Comparison of ENCODE assay signal across 8 cellular contexts in genomic region chr2:39696838-39697237, GRCh38. TPM values are rescaled to one million over a fixed set of nuclear protein-coding genes. Genes with fewer than 3 reads are reported as not detected.
DNase-seq lines count a peak whose midpoint lies in the region; ATAC-seq and TF ChIP-seq lines count a peak whose summit lies in the region.

No MANE protein-coding gene starts in this region.

- peaks cover 10% of the 10 kb centered on the region; the same call in 1 of the 2 replicates for H3K9me3 ChIP-seq in OCI-LY1 (ENCODE audit: low read length)
- H3K9me3 ChIP-seq in sigmoid colon, result peaks cover 0 to 7% (median 3%) of the 10 kb centered on the region in 4 donors

- TF ChIP-seq CTCF in OCI-LY1 (IDR thresholded peaks at IDR 0.05; ENCODE audit: low read length) (peak; percentile 16; the same call in 1 of the 2 replicates), foreskin keratinocyte (conservative IDR thresholded peaks at IDR 0.05) (peak; percentile 73), sigmoid colon (IDR thresholded peaks at IDR 0.05) (peak in 3 of 4 experiments; percentile 25 to 38 (median 26)), GM10248 (IDR thresholded peaks at IDR 0.05; ENCODE audit: control extremely low read depth, extremely low read depth, low read depth, missing control alignments) (no peak)

- intact Hi-C loops in sigmoid colon (cut with DNase I), result loop anchor here (2.0 to 5.0 kb wide), 2 partner anchors 185 to 318 kb away; no protein-coding TSS in a partner anchor

- DNase-seq in GM03348 (ENCODE audit: low spot score) (peak; percentile 53), foreskin keratinocyte (peak; percentile 50 to 62), sigmoid colon (no peak), DMS79 (lab: John Stamatoyannopoulos, UW) (no peak), GM10248 (ENCODE audit: extremely low spot score) (no peak)
- DNase-seq in stimulated activated naive CD4-positive, alpha-beta T cell (lab: John Stamatoyannopoulos, UW), result no peak

- no peaks in the 10 kb centered on the region for H3K36me3 ChIP-seq in OCI-LY1 (ENCODE audit: insufficient read depth, low read length)
- no peaks in the 10 kb centered on the region for H3K36me3 ChIP-seq in sigmoid colon

- H4K20me1 ChIP-seq in OCI-LY1 (ENCODE audit: insufficient read depth, low read length), result no peaks in the 10 kb centered on the region

- POLR2A ChIA-PET in GM10248 (lab: Yijun Ruan, JAX), result no interaction called here

- 57 to 68% methylated on average over 1 of the region's 1 CpG for WGBS in sigmoid colon, 2 donors

- no peak for TF ChIP-seq EP300 in sigmoid colon (IDR thresholded peaks at IDR 0.05)

- no peak overlapping the region for H3K9ac ChIP-seq in OCI-LY1 (ENCODE audit: low read length)

- H3K27ac ChIP-seq in OCI-LY1 (ENCODE audit: low read depth, low read length, poor library complexity, severe bottlenecking) (no peak overlapping the region), foreskin keratinocyte (no peak overlapping the region), sigmoid colon (peak overlapping the region; percentile 11 to 61 (median 44))

- peak; percentile 48 for ATAC-seq in foreskin keratinocyte
- ATAC-seq in GM21717 (IDR thresholded peaks at IDR 0.05; ENCODE audit: unreplicated experiment), result no peak

- no peaks in the 10 kb centered on the region for H3F3A ChIP-seq in OCI-LY1 (ENCODE audit: insufficient read depth, low read length)

- no peak for TF ChIP-seq POLR2A in sigmoid colon (IDR thresholded peaks at IDR 0.05)

- no peaks in the 10 kb centered on the region for H3K79me2 ChIP-seq in OCI-LY1 (ENCODE audit: insufficient read depth, low read length)

- no peaks in the 10 kb centered on the region for H3K27me3 ChIP-seq in OCI-LY1 (ENCODE audit: insufficient read depth, low read length)
- H3K27me3 ChIP-seq in foreskin keratinocyte, result no peaks in the 10 kb centered on the region
- H3K27me3 ChIP-seq in sigmoid colon, result no peaks in the 10 kb centered on the region

- CTCF ChIA-PET in GM10248 (lab: Yijun Ruan, JAX), result interaction anchor here (0.9 to 2.9 kb wide), 3 partner anchors 10 to 33 kb away, joined by 3 to 14 read pairs (median 4); no protein-coding TSS in a partner anchor

- no peak overlapping the region for H3K4me2 ChIP-seq in OCI-LY1 (ENCODE audit: low read length)

- H3K4me1 ChIP-seq in OCI-LY1 (ENCODE audit: insufficient read depth, low read length, severe bottlenecking), result no peaks in the 10 kb centered on the region
- H3K4me1 ChIP-seq in foreskin keratinocyte, result no peaks in the 10 kb centered on the region
- H3K4me1 ChIP-seq in sigmoid colon, result peaks cover 0 to 17% (median 15%) of the 10 kb centered on the region in 4 donors

- H3K9me2 ChIP-seq in OCI-LY1 (ENCODE audit: low read depth, low read length), result no peaks in the 10 kb centered on the region

- H2AFZ ChIP-seq in OCI-LY1 (ENCODE audit: low read length), result no peak overlapping the region

- H3K4me3 ChIP-seq in OCI-LY1 (ENCODE audit: low read depth, low read length, poor library complexity, severe bottlenecking), result no peak overlapping the region
- no peak overlapping the region for H3K4me3 ChIP-seq in sigmoid colon

RNA-seq across cellular contexts. Expression of gene TMEM178A, which starts 31.1 kb away (rescaled TPM):
- total RNA-seq in foreskin keratinocyte (not detected in 2 replicates), sigmoid colon (1 to 10 TPM; 1.1 to 6.1 (median 3.2) TPM)
- polyA plus RNA-seq in foreskin keratinocyte (0.04 and 0.07 TPM in 2 replicates), sigmoid colon (under 1 TPM in 2 of 3 donors, not detected in 1; 0.60 to 0.64 TPM)

Comparison
In these comparisons a context has a peak if more than half of its experiments do, and no peak if none do; other contexts are left out.
1. DNase-seq: peak in GM03348 (single experiment) and foreskin keratinocyte (2 of 2); none in sigmoid colon (single experiment), stimulated activated naive CD4-positive, alpha-beta T cell (0 of 6), DMS79 (single experiment) and GM10248 (single experiment).
2. H3K27ac ChIP-seq: peak in sigmoid colon (4 of 4); none in OCI-LY1 (single experiment) and foreskin keratinocyte (single experiment).